Comparison of ENCODE assay signal across 18 cellular contexts in genomic region chr1:51482881-51483280, GRCh38. TPM values are rescaled to one million over a fixed set of nuclear protein-coding genes. Genes with fewer than 3 reads are reported as not detected.
DNase-seq lines count a peak whose midpoint lies in the region; ATAC-seq and TF ChIP-seq lines count a peak whose summit lies in the region.
"Had no signal": no experiment of that assay in that cellular context is flagged by ENCODE, and none has a peak within 500 bp of the region (broad histone marks: within the 10 kb centered on the region; RNA-seq: fewer than 3 reads in every experiment).

No MANE protein-coding gene starts in this region.

- peak; percentile 55; the same call in 2 of the 3 replicates for ATAC-seq in SK-N-SH treated with all-trans-retinoic acid at 6 μM for 48 hours
- ATAC-seq in GM19023 (IDR thresholded peaks at IDR 0.05; ENCODE audit: unreplicated experiment), result no peak
- ATAC-seq in mucosa of descending colon, result no peak

- no peak overlapping the region for H2AFZ ChIP-seq in fibroblast of lung (ENCODE audit: low read length)

- H3K27ac Mint-ChIP-seq in osteocyte (ENCODE audit: unreplicated experiment), result peak overlapping the region; percentile 48
- H3K27ac Mint-ChIP-seq: B cell; CD4-positive, alpha-beta memory T cell had no signal

- no peak for TF ChIP-seq EP300 in esophagus muscularis mucosa (IDR thresholded peaks at IDR 0.05)

- H3K9me3 Mint-ChIP-seq in osteocyte (ENCODE audit: unreplicated experiment), result peaks cover 9% of the 10 kb centered on the region
- H3K9me3 Mint-ChIP-seq: CD4-positive, alpha-beta memory T cell had no signal

- peaks cover 21% of the 10 kb centered on the region for H3K36me3 Mint-ChIP-seq in osteocyte (ENCODE audit: unreplicated experiment)

- H3K36me3 ChIP-seq in fibroblast of lung (ENCODE audit: control insufficient read depth, insufficient read depth, low read length) (no peaks in the 10 kb centered on the region), esophagus muscularis mucosa (peaks cover 0 to 12% (median 6%) of the 10 kb centered on the region in 4 donors), mucosa of descending colon (ENCODE audit: low read depth) (no peaks in the 10 kb centered on the region)

- TF ChIP-seq CTCF in fibroblast of lung (conservative IDR thresholded peaks at IDR 0.05 in 1 of 2, IDR thresholded peaks at IDR 0.05 in 1 of 2; ENCODE audit: low read depth in 1 of 2, low read length in 2 of 2) (no peak), osteocyte (IDR thresholded peaks at IDR 0.05) (no peak), esophagus muscularis mucosa (IDR thresholded peaks at IDR 0.05) (no peak), mucosa of descending colon (IDR thresholded peaks at IDR 0.05) (no peak)

- H3K27me3 Mint-ChIP-seq in osteocyte (ENCODE audit: unreplicated experiment), result no peaks in the 10 kb centered on the region
- H3K27me3 Mint-ChIP-seq: B cell; CD4-positive, alpha-beta memory T cell had no signal

- peak overlapping the region; percentile 44 for H3K4me2 ChIP-seq in fibroblast of lung (ENCODE audit: extremely low read depth, insufficient read depth, low read length)

- H4K20me1 ChIP-seq in fibroblast of lung (ENCODE audit: control insufficient read depth, extremely low read depth, insufficient read depth, low read length), result no peaks in the 10 kb centered on the region

- H3K27me3 ChIP-seq in fibroblast of lung (ENCODE audit: control insufficient read depth, insufficient read depth, low read length) (no peaks in the 10 kb centered on the region), esophagus muscularis mucosa (no peaks in the 10 kb centered on the region)
- H3K27me3 ChIP-seq: Peyer's patch had no signal

- H3K27ac ChIP-seq in fibroblast of lung (ENCODE audit: insufficient read depth, low read length) (no peak overlapping the region), esophagus muscularis mucosa (replicated peaks in 1 of 4) (no peak overlapping the region)
- H3K27ac ChIP-seq: Peyer's patch had no signal

- intact Hi-C loops in esophagus muscularis mucosa (cut with DNase I), result no loop called here
- intact Hi-C loops in mucosa of descending colon (cut with DNase I, micrococcal nuclease), result no loop called here

- H3K9me3 ChIP-seq in fibroblast of lung (ENCODE audit: control insufficient read depth, insufficient read depth, low read depth, low read length), result no peaks in the 10 kb centered on the region
- H3K9me3 ChIP-seq in esophagus muscularis mucosa, result no peaks in the 10 kb centered on the region
- no peaks in the 10 kb centered on the region for H3K9me3 ChIP-seq in mucosa of descending colon
- H3K9me3 ChIP-seq: Peyer's patch had no signal

- H3K9ac ChIP-seq in fibroblast of lung (ENCODE audit: insufficient read depth, low read length), result no peak overlapping the region

- H3K4me1 Mint-ChIP-seq in osteocyte (ENCODE audit: unreplicated experiment), result peaks cover 9% of the 10 kb centered on the region

- DNase-seq in EH (ENCODE audit: low read depth) (peak; percentile 25), fibroblast of lung (ENCODE audit: low read depth in 2 of 2) (peak in 1 of 2 donors; percentile 71), osteocyte (ENCODE audit: extremely low spot score, unreplicated experiment) (no peak), esophagus muscularis mucosa (ENCODE audit: extremely low spot score) (no peak), mucosa of descending colon (no peak)
- no peak for DNase-seq in effector CD8-positive, alpha-beta T cell (lab: John Stamatoyannopoulos, UW)
- DNase-seq: CD4-positive, alpha-beta memory T cell; DMS79 treated with DMSO at 0.1 percent for 48 hours; H7; Kasumi-1; NCI-H187 treated with DMSO at 0.1 percent for 48 hours; NCI-H2171; NCI-H774; Peyer's patch; Right ventricle myocardium superior had no signal

- H3K79me2 ChIP-seq in fibroblast of lung (ENCODE audit: control insufficient read depth, insufficient read depth, low read length), result peaks cover 10% of the 10 kb centered on the region

- no peak overlapping the region for H3K4me3 Mint-ChIP-seq in osteocyte (ENCODE audit: unreplicated experiment)
- H3K4me3 Mint-ChIP-seq: B cell; CD4-positive, alpha-beta memory T cell had no signal

- H3K4me1 ChIP-seq in fibroblast of lung (ENCODE audit: control insufficient read depth, extremely low read depth, insufficient read depth, low read length) (peaks cover 5% of the 10 kb centered on the region), esophagus muscularis mucosa (peaks cover 10 to 23% (median 16%) of the 10 kb centered on the region in 4 donors), mucosa of descending colon (ENCODE audit: low read depth) (no peaks in the 10 kb centered on the region)

- H3K4me3 ChIP-seq in fibroblast of lung (replicated peaks in 1 of 4; ENCODE audit: control extremely low read depth in 1 of 4, insufficient read depth in 1 of 4, low read depth in 3 of 4, low read length in 4 of 4) (no peak overlapping the region), esophagus muscularis mucosa (no peak overlapping the region), mucosa of descending colon (no peak overlapping the region)
- H3K4me3 ChIP-seq: Peyer's patch had no signal

- WGBS in esophagus muscularis mucosa, result 63% methylated on average over 4 of the region's 4 CpGs

- TF ChIP-seq POLR2A in esophagus muscularis mucosa (IDR thresholded peaks at IDR 0.05; ENCODE audit: low read depth), result no peak

TF ChIP-seq in SK-N-SH treated with all-trans-retinoic acid at 6 μM for 48 hours, 23 proteins besides CTCF, POLR2A, EP300 and RAD21:
- TF ChIP-seq GLIS3 (CRISPR knock-in tag; IDR thresholded peaks at IDR 0.05) (no peak), ISL1 (CRISPR knock-in tag; IDR thresholded peaks at IDR 0.05) (0 out of 2 replicates have a peak, but pooled peaks have one; percentile 30), ZNF8 (CRISPR knock-in tag; IDR thresholded peaks at IDR 0.05) (no peak), ZFP3 (CRISPR knock-in tag; IDR thresholded peaks at IDR 0.05) (no peak)

RNA-seq across cellular contexts. Expression of gene EPS15, which starts 36.2 kb away (rescaled TPM):
- 63.9 and 75.5 TPM in 2 replicates for total RNA-seq in fibroblast of lung
- polyA plus RNA-seq in fibroblast of lung, result 50.1 and 67.7 TPM in 2 replicates
- 22.3 and 29.1 TPM in 2 replicates for polyA plus RNA-seq in fibroblast of lung (2012)
- 8.3 and 11.0 TPM in 2 replicates for polyA minus RNA-seq in fibroblast of lung (ENCODE audit: low replicate concordance)
- total RNA-seq in osteocyte, result 62.4 and 64.8 TPM in 2 replicates
- 10 to 100 TPM; 49.8 to 84.3 (median 62.5) TPM for total RNA-seq in esophagus muscularis mucosa
- total RNA-seq in mucosa of descending colon, result 10 to 100 TPM; 50.0 to 85.5 (median 54.0) TPM
